ENCODE assay signal across 8 cellular contexts in genomic region chr4:88283661-88284377, GRCh38. TPM values are rescaled to one million over a fixed set of nuclear protein-coding genes. Genes with fewer than 3 reads are reported as not detected.
DNase-seq lines count a peak whose midpoint lies in the region; ATAC-seq, FAIRE-seq and TF ChIP-seq lines count a peak whose summit lies in the region.

No MANE protein-coding gene starts in this region.

- POLR2A ChIA-PET in T-cell (lab: Charles Lee), result interaction anchor here (0.6 to 2.3 kb wide), 23 partner anchors 8 to 1339 kb away, joined by 3 to 25 read pairs (median 4); partner anchors contain the start of genes HERC3 (in 1 of the 2), HERC5 (in 1 of the 2) and HERC6 (in 1 of the 2)

- H4K91ac ChIP-seq in trophoblast cell (ENCODE audit: low read depth, low read length), result peak overlapping the region; percentile 32

- no peaks in the 10 kb centered on the region for H3K36me3 Mint-ChIP-seq in CD4-positive, CD25-positive, alpha-beta regulatory T cell
- H3K36me3 Mint-ChIP-seq in T-cell (no peaks in the 10 kb centered on the region), type B pancreatic cell (no peaks in the 10 kb centered on the region)
- peaks cover 20% of the 10 kb centered on the region for H3K36me3 Mint-ChIP-seq in activated naive CD8-positive, alpha-beta T cell treated with anti-CD3 and anti-CD28 coated beads, Interleukin-2, amount 50 U/mL, for 24 hours (ENCODE audit: low read depth)

- DNase-seq in CD4-positive, CD25-positive, alpha-beta regulatory T cell, result peak; percentile 67 to 78 (median 72)
- DNase-seq in HTR-8/SVneo (ENCODE audit: insufficient read length, low spot score), result peak; percentile 10
- DNase-seq in T-cell, result peak; percentile 42 to 81 (median 70)
- DNase-seq in activated naive CD8-positive, alpha-beta T cell treated with anti-CD3 and anti-CD28 coated beads, Interleukin-2, amount 50 U/mL, for 24 hours, result peak; percentile 73
- DNase-seq in cardiac septum (ENCODE audit: low spot score), result peak; percentile 80
- peak; percentile 66 to 68 for DNase-seq in trophoblast cell
- DNase-seq in type B pancreatic cell (ENCODE audit: extremely low spot score, unreplicated experiment), result peak; percentile 76

- peaks cover 43% of the 10 kb centered on the region for H3K4me1 ChIP-seq in CD4-positive, CD25-positive, alpha-beta regulatory T cell (ENCODE audit: control insufficient read depth, insufficient read depth, low read length, poor library complexity, severe bottlenecking)
- peaks cover 0 to 4% of the 10 kb centered on the region in 2 experiments for H3K4me1 ChIP-seq in trophoblast cell (ENCODE audit: control insufficient read depth in 1 of 2, insufficient read depth in 2 of 2, low read length in 2 of 2)

- intact Hi-C loops in cardiac septum (cut with DNase I), result loop anchor here (2.0 to 5.0 kb wide), 7 partner anchors 52 to 308 kb away; partner anchors contain the start of genes HERC3, HERC5, HERC6 and PKD2

- H3K27me3 ChIP-seq in CD4-positive, CD25-positive, alpha-beta regulatory T cell (ENCODE audit: control insufficient read depth, insufficient read depth, low read length), result no peaks in the 10 kb centered on the region
- H3K27me3 ChIP-seq in trophoblast cell (ENCODE audit: insufficient read depth, low read length), result no peaks in the 10 kb centered on the region

- no peak for TF ChIP-seq CTCF in type B pancreatic cell (conservative IDR thresholded peaks at IDR 0.05)

- H3K27ac ChIP-seq in CD4-positive, CD25-positive, alpha-beta regulatory T cell (ENCODE audit: insufficient read depth, low read length, poor library complexity, severe bottlenecking), result peak overlapping the region; percentile 98
- H3K27ac ChIP-seq in trophoblast cell (ENCODE audit: low read depth, low read length), result peak overlapping the region; percentile 65

- no peaks in the 10 kb centered on the region for H3K9me3 ChIP-seq in CD4-positive, CD25-positive, alpha-beta regulatory T cell (ENCODE audit: control insufficient read depth in 2 of 2, low read length in 2 of 2)
- no peaks in the 10 kb centered on the region for H3K9me3 ChIP-seq in trophoblast cell (ENCODE audit: insufficient read depth, low read depth, low read length)

- peak overlapping the region; percentile 90 for H3K4me2 ChIP-seq in trophoblast cell (ENCODE audit: low read length)

- peaks cover 10% of the 10 kb centered on the region for H3K27me3 Mint-ChIP-seq in CD4-positive, CD25-positive, alpha-beta regulatory T cell
- H3K27me3 Mint-ChIP-seq in T-cell (no peaks in the 10 kb centered on the region), type B pancreatic cell (no peaks in the 10 kb centered on the region)
- no peaks in the 10 kb centered on the region for H3K27me3 Mint-ChIP-seq in activated naive CD8-positive, alpha-beta T cell treated with anti-CD3 and anti-CD28 coated beads, Interleukin-2, amount 50 U/mL, for 24 hours

- H3K4me3 Mint-ChIP-seq in CD4-positive, CD25-positive, alpha-beta regulatory T cell, result peak overlapping the region; percentile 94 to 100 (median 98)
- H3K4me3 Mint-ChIP-seq in T-cell, result peak overlapping the region; percentile 97 to 99 (median 99)
- H3K4me3 Mint-ChIP-seq in activated naive CD8-positive, alpha-beta T cell treated with anti-CD3 and anti-CD28 coated beads, Interleukin-2, amount 50 U/mL, for 24 hours, result peak overlapping the region; percentile 99
- peak overlapping the region; percentile 100 for H3K4me3 Mint-ChIP-seq in type B pancreatic cell

- H3K4me1 Mint-ChIP-seq in CD4-positive, CD25-positive, alpha-beta regulatory T cell, result peaks cover 17 to 53% (median 43%) of the 10 kb centered on the region in 4 donors
- peaks cover 50 to 59% (median 59%) of the 10 kb centered on the region in 3 donors for H3K4me1 Mint-ChIP-seq in T-cell
- H3K4me1 Mint-ChIP-seq in activated naive CD8-positive, alpha-beta T cell treated with anti-CD3 and anti-CD28 coated beads, Interleukin-2, amount 50 U/mL, for 24 hours, result peaks cover 56% of the 10 kb centered on the region
- H3K4me1 Mint-ChIP-seq in type B pancreatic cell (ENCODE audit: unreplicated experiment), result peaks cover 26% of the 10 kb centered on the region

- no peaks in the 10 kb centered on the region for H3K9me3 Mint-ChIP-seq in CD4-positive, CD25-positive, alpha-beta regulatory T cell
- H3K9me3 Mint-ChIP-seq in T-cell (no peaks in the 10 kb centered on the region), type B pancreatic cell (no peaks in the 10 kb centered on the region)
- H3K9me3 Mint-ChIP-seq in activated naive CD8-positive, alpha-beta T cell treated with anti-CD3 and anti-CD28 coated beads, Interleukin-2, amount 50 U/mL, for 24 hours, result no peaks in the 10 kb centered on the region

- H3K4ac ChIP-seq in trophoblast cell (ENCODE audit: low read depth, low read length), result peak overlapping the region; percentile 35

- no peak overlapping the region for H2BK12ac ChIP-seq in trophoblast cell (ENCODE audit: low read length)

- H3K4me3 ChIP-seq in CD4-positive, CD25-positive, alpha-beta regulatory T cell (ENCODE audit: low read depth, low read length), result peak overlapping the region; percentile 94
- H3K4me3 ChIP-seq in trophoblast cell (ENCODE audit: low read depth, low read length), result peak overlapping the region; percentile 88

- no CpG with 5 or more reads among the region's 65 CpGs for WGBS in trophoblast cell (ENCODE audit: extremely low coverage, insufficient coverage, insufficient read length)

- peak overlapping the region; percentile 93 for H2AFZ ChIP-seq in trophoblast cell (ENCODE audit: insufficient read depth, low read length, poor library complexity)

- H2BK120ac ChIP-seq in trophoblast cell (ENCODE audit: insufficient read depth, low read length, poor library complexity), result no peak overlapping the region

- H3K79me1 ChIP-seq in trophoblast cell (ENCODE audit: low read length), result peaks cover 8% of the 10 kb centered on the region

- peak overlapping the region; percentile 59 for H3K18ac ChIP-seq in trophoblast cell (ENCODE audit: low read length)

- peak overlapping the region; percentile 72 for H4K8ac ChIP-seq in trophoblast cell (ENCODE audit: low read depth, low read length)

- CTCF ChIA-PET in T-cell (lab: Charles Lee), result interaction anchor here in 1 of 2 donors (0.6 to 4.4 kb wide), 11 partner anchors 8 to 889 kb away, joined by 3 to 19 read pairs (median 5); partner anchors contain the start of genes HERC5 and HERC6

- peak; percentile 19 to 25 for ATAC-seq in CD4-positive, CD25-positive, alpha-beta regulatory T cell (ENCODE audit: low read depth in 2 of 2)
- ATAC-seq in GM21360 (IDR thresholded peaks at IDR 0.05; ENCODE audit: unreplicated experiment) (peak; percentile 18), T-cell (replicated peaks in 1 of 4) (peak; percentile 48 to 52 (median 50))
- peak; percentile 31 for ATAC-seq in activated naive CD8-positive, alpha-beta T cell treated with anti-CD3 and anti-CD28 coated beads, Interleukin-2, amount 50 U/mL, for 24 hours

- peaks cover 3% of the 10 kb centered on the region for H3K79me2 ChIP-seq in trophoblast cell (ENCODE audit: control insufficient read depth, insufficient read depth, low read length, poor library complexity)

- H2BK5ac ChIP-seq in trophoblast cell (ENCODE audit: low read depth, low read length, poor library complexity), result no peak overlapping the region

- peak overlapping the region; percentile 82 for H3K14ac ChIP-seq in trophoblast cell (ENCODE audit: low read length)

- H3K36me3 ChIP-seq in CD4-positive, CD25-positive, alpha-beta regulatory T cell (ENCODE audit: control insufficient read depth, insufficient read depth, low read length), result no peaks in the 10 kb centered on the region
- H3K36me3 ChIP-seq in trophoblast cell (ENCODE audit: control insufficient read depth in 1 of 2, insufficient read depth in 2 of 2, low read length in 2 of 2), result no peaks in the 10 kb centered on the region

- no peak overlapping the region for H3K23ac ChIP-seq in trophoblast cell (ENCODE audit: low read length)

- no peak for FAIRE-seq in HTR-8/SVneo (lab: Jason Lieb, UNC)

- peak overlapping the region; percentile 98 to 99 (median 99) for H3K27ac Mint-ChIP-seq in CD4-positive, CD25-positive, alpha-beta regulatory T cell
- peak overlapping the region; percentile 98 to 99 for H3K27ac Mint-ChIP-seq in T-cell
- peak overlapping the region; percentile 99 for H3K27ac Mint-ChIP-seq in activated naive CD8-positive, alpha-beta T cell treated with anti-CD3 and anti-CD28 coated beads, Interleukin-2, amount 50 U/mL, for 24 hours
- peak overlapping the region; percentile 100 for H3K27ac Mint-ChIP-seq in type B pancreatic cell

- no peak overlapping the region for H4K12ac ChIP-seq in trophoblast cell (ENCODE audit: low read depth, low read length)

- H3K9ac ChIP-seq in trophoblast cell (ENCODE audit: low read length), result peak overlapping the region; percentile 71

- H2AK5ac ChIP-seq in trophoblast cell (ENCODE audit: low read length), result no peak overlapping the region

RNA-seq across cellular contexts. Expression of gene PPM1K, which starts 0.5 kb away (rescaled TPM):
- total RNA-seq in CD4-positive, CD25-positive, alpha-beta regulatory T cell, result 84.1 TPM
- polyA plus RNA-seq in CD4-positive, CD25-positive, alpha-beta regulatory T cell, result 10 to 100 TPM; 64.4 to 85.2 (median 77.2) TPM
- total RNA-seq in T-cell (10 to 100 TPM; 74.2 to 91.1 (median 84.8) TPM), cardiac septum (210 TPM), type B pancreatic cell (ENCODE audit: low replicate concordance) (23.2 and 24.8 TPM in 2 replicates)
- 5.4 and 5.7 TPM in 2 replicates for polyA plus RNA-seq in trophoblast cell (2013)

Comparison
In these comparisons a context has a peak if more than half of its experiments do, and no peak if none do; other contexts are left out.
1. Peak in every context shown above with its lines: DNase-seq, ATAC-seq, H3K4me3 ChIP-seq and H3K27ac ChIP-seq.
2. DNase-seq: peak in every context shown above with its lines; median percentile 80 in cardiac septum; 76 in type B pancreatic cell; 73 in activated naive CD8-positive, alpha-beta T cell treated with anti-CD3 and anti-CD28 coated beads, Interleukin-2, amount 50 U/mL, for 24 hours; 72 in CD4-positive, CD25-positive, alpha-beta regulatory T cell; 70 in T-cell; 67 in trophoblast cell; 10 in HTR-8/SVneo.